32 cellular contexts compared by ENCODE assay signal in the genomic region with DNA sequence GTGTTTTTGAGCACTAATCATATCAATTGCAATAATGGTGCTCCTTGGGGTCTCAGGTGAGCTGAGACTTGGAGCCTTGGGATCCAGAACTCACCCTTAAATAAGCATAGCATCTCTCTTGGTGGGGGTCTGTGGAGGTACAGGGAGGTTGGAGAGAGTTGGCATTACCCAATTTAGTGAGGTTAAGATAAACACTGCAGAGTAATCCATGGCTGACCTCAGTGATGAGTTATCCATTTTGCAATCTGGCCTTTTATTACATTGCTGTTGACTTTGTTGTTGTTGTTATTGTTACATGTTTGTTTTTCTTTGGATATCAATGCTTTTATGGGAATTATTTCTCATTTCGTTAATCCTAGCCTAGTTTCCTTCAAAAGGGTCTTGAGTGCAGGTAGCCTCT.
"Had no signal": no experiment of that assay in that cellular context is flagged by ENCODE, and none has a peak within 500 bp of the region (broad histone marks: within the 10 kb centered on the region; RNA-seq: fewer than 3 reads in every experiment).

No MANE protein-coding gene starts in this region.

- H3K9me3 ChIP-seq: adrenal gland, ascending aorta, body of pancreas, breast epithelium had no signal

- H3K36me3 ChIP-seq: adrenal gland, ascending aorta, brain microvascular endothelial cell, breast epithelium, cardiac muscle cell had no signal

- H3K4me3 ChIP-seq: adrenal gland, ascending aorta, body of pancreas, breast epithelium, cardiac muscle cell had no signal

- FAIRE-seq: astrocyte had no signal

- H3K27me3 ChIP-seq: adrenal gland, ascending aorta, body of pancreas, brain microvascular endothelial cell, breast epithelium, cardiac muscle cell had no signal

- H3K4me1 ChIP-seq: adrenal gland, ascending aorta, body of pancreas, breast epithelium had no signal

- ATAC-seq: activated naive CD4-positive, alpha-beta T cell treated with anti-CD3 and anti-CD28 coated beads, Interleukin-2, amount 50 U/mL, for 72 hours; activated naive CD8-positive, alpha-beta T cell treated with anti-CD3 and anti-CD28 coated beads, Interleukin-2, amount 50 U/mL, for 24 hours; activated T-cell treated with anti-CD3 and anti-CD28 coated beads, Interleukin-2, amount 50 U/mL, for 4 hours; activated T-cell treated with anti-CD3 and anti-CD28 coated beads, Interleukin-2, amount 50 U/mL, for 72 hours; activated T-helper 17 cell treated with anti-CD3 and anti-CD28 coated beads, Interleukin-2, amount 50 U/mL, for 72 hours; body of pancreas had no signal

- H3K27ac ChIP-seq: adrenal gland, ascending aorta, body of pancreas, brain microvascular endothelial cell, breast epithelium, cardiac muscle cell had no signal

- DNase-seq: activated effector memory CD4-positive, alpha-beta T cell treated with anti-CD3 and anti-CD28 coated beads, Interleukin-2, amount 50 U/mL, for 16 hours; activated effector memory CD4-positive, alpha-beta T cell treated with Interleukin-2 at 50 U/mL for 16 hours; activated gamma-delta T cell; activated gamma-delta T cell treated with Interleukin-2 at 50 U/mL for 16 hours; activated naive CD4-positive, alpha-beta T cell treated with anti-CD3 and anti-CD28 coated beads for 36 hours; activated naive CD4-positive, alpha-beta T cell treated with anti-CD3 and anti-CD28 coated beads, Interleukin-2, amount 10 ng/mL, durations not matched to agents 7 days and 5 days; activated naive CD4-positive, alpha-beta T cell treated with anti-CD3 and anti-CD28 coated beads, Interleukin-2, amount 50 U/mL, for 16 hours; activated naive CD4-positive, alpha-beta T cell treated with Interleukin-2 at 50 U/mL for 16 hours; activated naive CD8-positive, alpha-beta T cell treated with anti-CD3 and anti-CD28 coated beads for 36 hours; activated naive CD8-positive, alpha-beta T cell treated with anti-CD3 and anti-CD28 coated beads, Interleukin-2, amount 10 ng/mL, durations not matched to agents 7 days and 5 days; activated naive CD8-positive, alpha-beta T cell treated with anti-CD3 and anti-CD28 coated beads, Interleukin-2, amount 50 U/mL, for 24 hours; activated T-cell treated with anti-CD3 and anti-CD28 coated beads, Interleukin-2, amount 50 U/mL, for 1 hour; activated T-cell treated with anti-CD3 and anti-CD28 coated beads, Interleukin-2, amount 50 U/mL, for 24 hours; activated T-cell treated with anti-CD3 and anti-CD28 coated beads, Interleukin-2, amount 50 U/mL, for 4 hours; activated T-cell treated with anti-CD3 and anti-CD28 coated beads, Interleukin-2, amount 50 U/mL, for 48 hours; activated T-cell treated with anti-CD3 and anti-CD28 coated beads, Interleukin-2, amount 50 U/mL, for 72 hours; adrenal gland; amniotic stem cell; amygdala; anterior cingulate cortex; aorta; body of pancreas; brain microvascular endothelial cell; caudate nucleus; central memory CD4-positive, alpha-beta T cell; cerebellar nuclear complex had no signal
